Comparison of ENCODE assay signal across 7 cellular contexts in the genomic region with DNA sequence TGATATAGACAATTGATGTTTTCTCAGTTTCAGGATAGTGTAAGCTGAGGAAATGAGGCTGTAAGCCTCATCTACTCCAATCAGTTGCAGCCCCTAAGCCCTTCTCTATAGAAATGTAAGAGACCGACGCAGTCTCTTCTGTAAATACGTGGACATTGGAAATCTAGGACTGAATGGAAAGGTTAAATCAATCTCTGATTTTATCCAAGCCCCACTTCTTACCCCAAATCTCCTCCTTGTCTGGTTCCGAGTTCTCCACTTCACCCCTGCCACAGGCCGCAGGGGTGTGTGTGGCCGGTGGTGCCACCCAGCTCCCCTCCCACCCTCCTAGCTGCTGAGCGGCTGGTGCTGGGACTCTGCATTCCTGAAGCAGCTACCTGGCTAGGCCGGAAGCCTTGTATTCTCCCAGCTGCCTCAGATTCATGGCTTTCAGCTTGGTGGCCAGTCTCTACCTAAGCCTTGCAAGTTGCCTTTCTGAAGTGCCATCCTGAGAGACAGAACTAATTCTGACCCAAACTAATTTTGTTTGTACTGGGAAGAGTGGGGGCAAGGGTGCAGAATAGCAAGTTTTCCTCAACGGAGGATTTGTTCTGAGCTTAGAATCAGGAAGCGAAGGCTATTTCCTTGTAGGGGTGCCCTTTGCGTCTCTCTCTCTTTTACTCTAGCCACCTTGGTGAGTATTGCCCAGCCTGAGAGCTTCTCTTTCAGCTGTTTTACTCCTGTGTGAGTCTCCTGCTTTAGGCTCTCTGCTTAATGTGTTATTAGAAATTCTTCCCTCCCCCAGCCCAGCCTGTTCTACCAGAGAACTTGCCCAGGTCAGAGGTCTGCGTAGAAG. TPM values are rescaled to one million over a fixed set of nuclear protein-coding genes. Genes with fewer than 3 reads are reported as not detected.
DNase-seq lines count a peak whose midpoint lies in the region; ATAC-seq and TF ChIP-seq lines count a peak whose summit lies in the region.

No MANE protein-coding gene starts in this region.

- H3F3A ChIP-seq in Loucy (ENCODE audit: low read depth) = no peaks in the 10 kb centered on the region

- no peaks in the 10 kb centered on the region for H3K36me3 ChIP-seq in Loucy (ENCODE audit: insufficient read depth, low read length)

- no peaks in the 10 kb centered on the region for H3K9me3 Mint-ChIP-seq in memory B cell
- H3K9me3 Mint-ChIP-seq in type B pancreatic cell = no peaks in the 10 kb centered on the region

- H3K4me1 ChIP-seq in Loucy (ENCODE audit: insufficient read depth, low read length, poor library complexity, severe bottlenecking) = peaks cover 21% of the 10 kb centered on the region

- H3K9ac ChIP-seq in Loucy (ENCODE audit: low read depth, low read length, poor library complexity, severe bottlenecking) = peak overlapping the region; percentile 62

- peaks cover 15% of the 10 kb centered on the region for H3K36me3 Mint-ChIP-seq in memory B cell
- peaks cover 8% of the 10 kb centered on the region for H3K36me3 Mint-ChIP-seq in type B pancreatic cell

- in situ Hi-C loops in KBM-7 (cut with MboI; ENCODE audit: low pct_unique_long_range_greater_than_20kb, low sequenced_read_pairs) = no loop called here

- peak; percentile 13 for ATAC-seq in GM19463 (IDR thresholded peaks at IDR 0.05; ENCODE audit: unreplicated experiment)
- no peak for ATAC-seq in memory B cell (ENCODE audit: low read depth)
- ATAC-seq in HG03565 (IDR thresholded peaks at IDR 0.05; ENCODE audit: unreplicated experiment) = no peak

- DNase-seq in coronary artery (ENCODE audit: low spot score) (no peak), memory B cell (ENCODE audit: low spot score in 2 of 2) (no peak), type B pancreatic cell (ENCODE audit: extremely low spot score, unreplicated experiment) (no peak), KBM-7 (no peak)

- H3K27me3 ChIP-seq in Loucy (ENCODE audit: insufficient read depth, low read length, poor library complexity, severe bottlenecking) = no peaks in the 10 kb centered on the region

- H3K27me3 Mint-ChIP-seq in memory B cell (no peaks in the 10 kb centered on the region), type B pancreatic cell (no peaks in the 10 kb centered on the region)

- H4K20me1 ChIP-seq in Loucy (ENCODE audit: insufficient read depth, low read length, poor library complexity, severe bottlenecking) = no peaks in the 10 kb centered on the region

- H2AFZ ChIP-seq in Loucy (ENCODE audit: low read length) = peak overlapping the region; percentile 78

- H3K79me2 ChIP-seq in Loucy (ENCODE audit: insufficient read depth, low read length) = no peaks in the 10 kb centered on the region

- H3K9me3 ChIP-seq in Loucy (ENCODE audit: insufficient read depth, low read depth, low read length) = no peaks in the 10 kb centered on the region

- H3K27ac ChIP-seq in coronary artery = peak overlapping the region; percentile 36 to 44

- TF ChIP-seq CTCF in Loucy (conservative IDR thresholded peaks at IDR 0.05; ENCODE audit: low read length) (no peak), coronary artery (IDR thresholded peaks at IDR 0.05) (no peak), type B pancreatic cell (conservative IDR thresholded peaks at IDR 0.05) (no peak)

- peak overlapping the region; percentile 75 for H3K4me2 ChIP-seq in Loucy (ENCODE audit: low read depth, low read length, poor library complexity, severe bottlenecking)

- H3K27ac Mint-ChIP-seq in memory B cell (peak overlapping the region; percentile 79), type B pancreatic cell (peak overlapping the region; percentile 30)

- H3K4me3 Mint-ChIP-seq in memory B cell (peak overlapping the region; percentile 94), type B pancreatic cell (peak overlapping the region; percentile 93)

- H3K4me1 Mint-ChIP-seq in memory B cell (peaks cover 11% of the 10 kb centered on the region), type B pancreatic cell (ENCODE audit: unreplicated experiment) (peaks cover 14% of the 10 kb centered on the region)

- H3K4me3 ChIP-seq in Loucy (ENCODE audit: low read length, poor library complexity, severe bottlenecking) = peak overlapping the region; percentile 79
- peak overlapping the region; percentile 85 for H3K4me3 ChIP-seq in coronary artery

- H3K9me2 ChIP-seq in Loucy (replicated peaks; ENCODE audit: low read depth, low read length) = no peaks in the 10 kb centered on the region

RNA-seq across cellular contexts. Expression of gene VWA5A, which starts 0.7 kb away (rescaled TPM):
- 29.7 and 42.9 TPM in 2 replicates for total RNA-seq in type B pancreatic cell (ENCODE audit: low replicate concordance)
